ENCODE assay signal across 10 cellular contexts in genomic region chrX:37684918-37685317, GRCh38. TPM values are rescaled to one million over a fixed set of nuclear protein-coding genes. Genes with fewer than 3 reads are reported as not detected.
A peak's percentile ranks its signal among the peaks of the same experiment; 100 is the strongest.
DNase-seq lines count a peak whose midpoint lies in the region; ATAC-seq and TF ChIP-seq lines count a peak whose summit lies in the region.
"Had no signal": no experiment of that assay in that cellular context is flagged by ENCODE, and none has a peak within 500 bp of the region (broad histone marks: within the 10 kb centered on the region; RNA-seq: fewer than 3 reads in every experiment).

No MANE protein-coding gene starts in this region.

- peak overlapping the region; percentile 83 to 91 for H3K27ac ChIP-seq in tibial artery

- no peak overlapping the region for H3K27ac Mint-ChIP-seq in activated naive CD8-positive, alpha-beta T cell
- no peak overlapping the region for H3K27ac Mint-ChIP-seq in activated naive CD8-positive, alpha-beta T cell treated with anti-CD3 and anti-CD28 coated beads for 36 hours
- H3K27ac Mint-ChIP-seq in T-cell: no peak overlapping the region
- H3K27ac Mint-ChIP-seq: dendritic cell treated with granulocyte-macrophage colony-stimulating factor and Interleukin-4, amounts not matched to agents 40 ng/mL and 50 ng/mL, for 4 days had no signal

- ATAC-seq in T-cell (replicated peaks in 1 of 4) (no peak), GM19452 (IDR thresholded peaks at IDR 0.05; ENCODE audit: unreplicated experiment) (no peak)

- intact Hi-C loops in tibial artery (cut with DNase I; ENCODE audit: low total_unique reads): no loop called here

- peak overlapping the region; percentile 58 to 68 for H3K4me3 ChIP-seq in tibial artery

- POLR2A ChIA-PET in T-cell (lab: Charles Lee): no interaction called here

- H3K27me3 Mint-ChIP-seq in activated naive CD8-positive, alpha-beta T cell: peaks cover 3% of the 10 kb centered on the region
- H3K27me3 Mint-ChIP-seq in activated naive CD8-positive, alpha-beta T cell treated with anti-CD3 and anti-CD28 coated beads for 36 hours: peaks cover 8% of the 10 kb centered on the region
- peaks cover 2 to 24% of the 10 kb centered on the region in 2 donors for H3K27me3 Mint-ChIP-seq in T-cell

- H3K9me3 ChIP-seq in tibial artery: no peaks in the 10 kb centered on the region

- no peaks in the 10 kb centered on the region for H3K9me3 Mint-ChIP-seq in activated naive CD8-positive, alpha-beta T cell (ENCODE audit: low read depth)
- H3K9me3 Mint-ChIP-seq in activated naive CD8-positive, alpha-beta T cell treated with anti-CD3 and anti-CD28 coated beads for 36 hours: no peaks in the 10 kb centered on the region
- no peaks in the 10 kb centered on the region for H3K9me3 Mint-ChIP-seq in T-cell
- H3K9me3 Mint-ChIP-seq: dendritic cell treated with granulocyte-macrophage colony-stimulating factor and Interleukin-4, amounts not matched to agents 40 ng/mL and 50 ng/mL, for 4 days had no signal

- CTCF ChIA-PET in T-cell (lab: Charles Lee): no interaction called here

- no peaks in the 10 kb centered on the region for H3K36me3 ChIP-seq in tibial artery

- H3K4me3 Mint-ChIP-seq in activated naive CD8-positive, alpha-beta T cell: peak overlapping the region; percentile 62
- H3K4me3 Mint-ChIP-seq in activated naive CD8-positive, alpha-beta T cell treated with anti-CD3 and anti-CD28 coated beads for 36 hours: no peak overlapping the region
- peak overlapping the region in 2 of 3 donors; percentile 17 to 45 for H3K4me3 Mint-ChIP-seq in T-cell

- no peaks in the 10 kb centered on the region for H3K36me3 Mint-ChIP-seq in activated naive CD8-positive, alpha-beta T cell
- no peaks in the 10 kb centered on the region for H3K36me3 Mint-ChIP-seq in activated naive CD8-positive, alpha-beta T cell treated with anti-CD3 and anti-CD28 coated beads for 36 hours
- H3K36me3 Mint-ChIP-seq in T-cell: no peaks in the 10 kb centered on the region

- H3K4me1 Mint-ChIP-seq in activated naive CD8-positive, alpha-beta T cell (ENCODE audit: low read depth): no peaks in the 10 kb centered on the region
- no peaks in the 10 kb centered on the region for H3K4me1 Mint-ChIP-seq in activated naive CD8-positive, alpha-beta T cell treated with anti-CD3 and anti-CD28 coated beads for 36 hours
- H3K4me1 Mint-ChIP-seq in T-cell: peaks cover 0 to 7% (median 6%) of the 10 kb centered on the region in 3 donors

- TF ChIP-seq CTCF in tibial artery (IDR thresholded peaks at IDR 0.05): no peak

- no peaks in the 10 kb centered on the region for H3K27me3 ChIP-seq in tibial artery

- peaks cover 0 to 19% (median 1%) of the 10 kb centered on the region in 4 donors for H3K4me1 ChIP-seq in tibial artery

- DNase-seq in activated naive CD8-positive, alpha-beta T cell treated with anti-CD3 and anti-CD28 coated beads for 36 hours: no peak
- DNase-seq in T-cell: no peak
- peak; percentile 15 for DNase-seq in iPS DF 19.7 (ENCODE audit: low read depth, low spot score)
- DNase-seq in tibial artery: no peak
- DNase-seq in NCI-H2081 treated with DMSO at 0.1 percent for 48 hours (lab: John Stamatoyannopoulos, UW): no peak
- DNase-seq in DMS153 (lab: John Stamatoyannopoulos, UW): no peak
- DNase-seq: COR-L47 had no signal

RNA-seq across cellular contexts. Expression of gene XK, which starts 0.7 kb away (rescaled TPM):
- under 1 TPM; 0.06 to 0.12 TPM for total RNA-seq in activated naive CD8-positive, alpha-beta T cell treated with anti-CD3 and anti-CD28 coated beads for 36 hours
- under 1 TPM in 4 of 5 donors, not detected in 1; 0.10 to 0.18 (median 0.12) TPM for total RNA-seq in T-cell
